11 cellular contexts compared by ENCODE assay signal in the genomic region with DNA sequence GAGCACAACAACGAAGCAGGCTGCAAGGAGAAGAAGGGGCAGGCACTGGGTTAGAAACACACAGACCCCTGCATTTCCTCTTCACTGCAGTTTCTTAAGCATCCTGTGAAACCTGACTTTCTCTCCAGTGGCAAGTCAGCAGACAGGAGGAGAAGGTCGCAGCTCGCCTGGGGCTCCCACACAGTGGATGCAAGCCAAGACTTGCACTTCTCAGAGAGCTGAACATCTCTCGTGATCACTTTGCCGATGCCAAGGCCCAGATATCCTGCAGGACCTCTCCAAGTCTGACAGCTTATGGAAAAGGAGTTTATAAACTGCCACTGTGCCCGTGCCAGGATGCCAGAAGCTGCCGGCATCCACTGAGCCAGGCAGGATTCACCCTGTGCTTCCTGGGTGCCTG. TPM values are rescaled to one million over a fixed set of nuclear protein-coding genes. Genes with fewer than 3 reads are reported as not detected.
DNase-seq lines count a peak whose midpoint lies in the region; ATAC-seq, FAIRE-seq and TF ChIP-seq lines count a peak whose summit lies in the region.
"Had no signal": no experiment of that assay in that cellular context is flagged by ENCODE, and none has a peak within 500 bp of the region (broad histone marks: within the 10 kb centered on the region; RNA-seq: fewer than 3 reads in every experiment).

No MANE protein-coding gene starts in this region.

- H3K27ac Mint-ChIP-seq in activated CD4-positive, alpha-beta T cell treated with anti-CD3 and anti-CD28 coated beads, Interleukin-2, amount 10 ng/mL, durations not matched to agents 7 days and 5 days: peak overlapping the region; percentile 97

- FAIRE-seq in pancreas (lab: Jason Lieb, UNC): no peak

- H3K4me3 Mint-ChIP-seq in activated CD4-positive, alpha-beta T cell treated with anti-CD3 and anti-CD28 coated beads, Interleukin-2, amount 10 ng/mL, durations not matched to agents 7 days and 5 days: peak overlapping the region; percentile 65

- CTCF ChIA-PET in activated CD4-positive, alpha-beta T cell treated with anti-CD3 and anti-CD28 coated beads, Interleukin-2, amount 10 ng/mL, durations not matched to agents 7 days and 5 days (lab: Charles Lee): interaction anchor here (0.6 to 7.5 kb wide), 5 partner anchors 9 to 23 kb away, joined by 3 to 41 read pairs (median 5); no protein-coding TSS in a partner anchor

- H3K36me3 ChIP-seq in thymus (ENCODE audit: control insufficient read depth, insufficient read depth) (no peaks in the 10 kb centered on the region), pancreas (no peaks in the 10 kb centered on the region)

- H3K27ac ChIP-seq in thymus (ENCODE audit: low read depth): peak overlapping the region; percentile 92
- H3K27ac ChIP-seq in pancreas: no peak overlapping the region

- POLR2A ChIA-PET in activated CD4-positive, alpha-beta T cell treated with anti-CD3 and anti-CD28 coated beads, Interleukin-2, amount 10 ng/mL, durations not matched to agents 7 days and 5 days (lab: Charles Lee): no interaction called here

- H3K9me3 ChIP-seq in thymus (ENCODE audit: control insufficient read depth): no peaks in the 10 kb centered on the region
- H3K9me3 ChIP-seq in pancreas: no peaks in the 10 kb centered on the region

- DNase-seq in activated CD4-positive, alpha-beta T cell treated with anti-CD3 and anti-CD28 coated beads, Interleukin-2, amount 10 ng/mL, durations not matched to agents 7 days and 5 days: no peak
- no peak for DNase-seq in activated CD4-positive, alpha-beta T cell treated with anti-CD3 and anti-CD28 coated beads, Interleukin-2, amount 50 U/mL, for 48 hours
- DNase-seq in activated T-cell treated with anti-CD3 and anti-CD28 coated beads, Interleukin-2, amount 50 U/mL, for 48 hours: peak; percentile 38 to 47
- peak; percentile 76 for DNase-seq in Right ventricle myocardium superior
- DNase-seq in pancreas: no peak
- no peak for DNase-seq in NCI-H1105 treated with DMSO at 0.1 percent for 48 hours (lab: John Stamatoyannopoulos, UW)
- DNase-seq: activated effector memory CD4-positive, alpha-beta T cell treated with Interleukin-2 at 50 U/mL for 16 hours; NCI-H1092 had no signal

- intact Hi-C loops in Right ventricle myocardium superior (cut with DNase I) (no loop called here), pancreas (cut with DNase I) (no loop called here)

- peaks cover 4% of the 10 kb centered on the region for H3K36me3 Mint-ChIP-seq in activated CD4-positive, alpha-beta T cell treated with anti-CD3 and anti-CD28 coated beads, Interleukin-2, amount 10 ng/mL, durations not matched to agents 7 days and 5 days (ENCODE audit: low read depth)

- TF ChIP-seq CTCF in pancreas (IDR thresholded peaks at IDR 0.05): no peak

- H3K9me3 Mint-ChIP-seq in activated CD4-positive, alpha-beta T cell treated with anti-CD3 and anti-CD28 coated beads, Interleukin-2, amount 10 ng/mL, durations not matched to agents 7 days and 5 days: no peaks in the 10 kb centered on the region

- no peaks in the 10 kb centered on the region for H3K27me3 Mint-ChIP-seq in activated CD4-positive, alpha-beta T cell treated with anti-CD3 and anti-CD28 coated beads, Interleukin-2, amount 10 ng/mL, durations not matched to agents 7 days and 5 days

- H3K4me1 ChIP-seq in thymus (ENCODE audit: control insufficient read depth, insufficient read depth, low read length): peaks cover 39% of the 10 kb centered on the region
- no peaks in the 10 kb centered on the region for H3K4me1 ChIP-seq in pancreas

- WGBS in thymus: 45% methylated on average over 7 of the region's 7 CpGs
- WGBS in pancreas, 2 donors: 72 to 82% methylated on average over 7 of the region's 7 CpGs

- ATAC-seq in Right ventricle myocardium superior (ENCODE audit: poor library complexity) (peak; percentile 79), pancreas (no peak), GM18868 (IDR thresholded peaks at IDR 0.05; ENCODE audit: unreplicated experiment) (no peak)

- H3K27me3 ChIP-seq in thymus (ENCODE audit: control insufficient read depth, insufficient read depth): no peaks in the 10 kb centered on the region
- H3K27me3 ChIP-seq in pancreas: no peaks in the 10 kb centered on the region

- peaks cover 87% of the 10 kb centered on the region for H3K4me1 Mint-ChIP-seq in activated CD4-positive, alpha-beta T cell treated with anti-CD3 and anti-CD28 coated beads, Interleukin-2, amount 10 ng/mL, durations not matched to agents 7 days and 5 days

- H3K4me3 ChIP-seq in thymus (ENCODE audit: low read length) (no peak overlapping the region), pancreas (no peak overlapping the region)

RNA-seq across cellular contexts. Expression of a gene that starts 18.4 kb away (rescaled TPM):
- total RNA-seq in activated CD4-positive, alpha-beta T cell treated with anti-CD3 and anti-CD28 coated beads, Interleukin-2, amount 10 ng/mL, durations not matched to agents 7 days and 5 days: 1 to 10 TPM; 1.3 to 1.5 TPM
- total RNA-seq in Right ventricle myocardium superior (0.38 TPM), pancreas (under 1 TPM in 3 of 6 donors, not detected in 3; 0.06 to 0.16 (median 0.16) TPM)
- polyA plus RNA-seq in thymus (0.68 TPM), pancreas (under 1 TPM; 0.04 to 0.09 TPM)
- total RNA-seq: dermis microvascular lymphatic vessel endothelial cell had no signal

RNA-seq across cellular contexts. Expression of a gene that starts 22.6 kb away (rescaled TPM):
- 1 to 10 TPM; 9.5 to 9.7 TPM for total RNA-seq in activated CD4-positive, alpha-beta T cell treated with anti-CD3 and anti-CD28 coated beads, Interleukin-2, amount 10 ng/mL, durations not matched to agents 7 days and 5 days
- total RNA-seq in Right ventricle myocardium superior: 10.4 TPM
- polyA plus RNA-seq in thymus: 14.8 TPM
- total RNA-seq in pancreas: 10 to 100 TPM; 13.8 to 34.6 (median 22.9) TPM
- polyA plus RNA-seq in pancreas: 10 to 100 TPM; 31.3 to 39.4 TPM

RNA-seq across cellular contexts. Expression of a gene that starts 35.2 kb away (rescaled TPM):
- not detected for total RNA-seq in activated CD4-positive, alpha-beta T cell treated with anti-CD3 and anti-CD28 coated beads, Interleukin-2, amount 10 ng/mL, durations not matched to agents 7 days and 5 days
- total RNA-seq in Right ventricle myocardium superior: not detected
- polyA plus RNA-seq in thymus: 0.07 TPM
- not detected for total RNA-seq in pancreas
- polyA plus RNA-seq in pancreas: not detected
- total RNA-seq: dermis microvascular lymphatic vessel endothelial cell had no signal

Comparison
In these comparisons a context has a peak if more than half of its experiments do, and no peak if none do; other contexts are left out.
1. DNase-seq: peak in activated T-cell treated with anti-CD3 and anti-CD28 coated beads, Interleukin-2, amount 50 U/mL, for 48 hours (2 of 2) and Right ventricle myocardium superior (single experiment); none in activated CD4-positive, alpha-beta T cell treated with anti-CD3 and anti-CD28 coated beads, Interleukin-2, amount 10 ng/mL, durations not matched to agents 7 days and 5 days (single experiment), activated CD4-positive, alpha-beta T cell treated with anti-CD3 and anti-CD28 coated beads, Interleukin-2, amount 50 U/mL, for 48 hours (0 of 2), pancreas (0 of 6) and NCI-H1105 treated with DMSO at 0.1 percent for 48 hours (single experiment).